ENCODE assay signal across 9 cellular contexts in genomic region chr14:20613094-20614037, GRCh38. TPM values are rescaled to one million over a fixed set of nuclear protein-coding genes. Genes with fewer than 3 reads are reported as not detected.
DNase-seq lines count a peak whose midpoint lies in the region; ATAC-seq lines count a peak whose summit lies in the region.
"Had no signal": no experiment of that assay in that cellular context is flagged by ENCODE, and none has a peak within 500 bp of the region (broad histone marks: within the 10 kb centered on the region; RNA-seq: fewer than 3 reads in every experiment).

No MANE protein-coding gene starts in this region.

- peak; percentile 98 for DNase-seq in COR-L47 (lab: John Stamatoyannopoulos, UW)
- DNase-seq in HT-29 (ENCODE audit: low spot score): peak; percentile 93
- DNase-seq in NOMO-1 treated with DMSO at 0.1 percent for 48 hours (lab: John Stamatoyannopoulos, UW; ENCODE audit: unreplicated experiment): peak; percentile 92
- peak; percentile 69 for DNase-seq in activated CD8-positive, alpha-beta memory T cell treated with anti-CD3 and anti-CD28 coated beads, Interleukin-2, amount 50 U/mL, for 1 hour (ENCODE audit: extremely low read depth)
- peak; percentile 64 for DNase-seq in epidermal melanocyte (ENCODE audit: insufficient read length, low spot score)
- DNase-seq in midbrain (lab: John Stamatoyannopoulos, UW): peak; percentile 91
- DNase-seq in stimulated activated CD8-positive, alpha-beta memory T cell treated with anti-CD3 and anti-CD28 coated beads, Interleukin-15, amount 100 ng/mL, for 48 hours (ENCODE audit: low read depth in 2 of 2): peak; percentile 84

- ATAC-seq in GM21381 (IDR thresholded peaks at IDR 0.05; ENCODE audit: unreplicated experiment): peak; percentile 62

RNA-seq across cellular contexts. Expression of gene RNASE12, which starts 22.2 kb away (rescaled TPM):
- not detected in 2 replicates for total RNA-seq in HT-29 (2014; rRNA removed; shearing (Covaris generic))
- total RNA-seq: subcutaneous adipose tissue had no signal

RNA-seq across cellular contexts. Expression of gene RNASE11, which starts 25.6 kb away (rescaled TPM):
- not detected in 2 replicates for total RNA-seq in HT-29 (2014; rRNA removed; shearing (Covaris generic))
- total RNA-seq: subcutaneous adipose tissue had no signal

RNA-seq across cellular contexts. Expression of gene OR6S1, which starts 28.1 kb away (rescaled TPM):
- not detected in 2 replicates for total RNA-seq in HT-29 (2014; rRNA removed; shearing (Covaris generic))
- total RNA-seq: subcutaneous adipose tissue had no signal

RNA-seq across cellular contexts. Expression of gene RNASE9, which starts 52.5 kb away (rescaled TPM):
- total RNA-seq in HT-29 (2014; rRNA removed; shearing (Covaris generic)): not detected in 2 replicates
- total RNA-seq: subcutaneous adipose tissue had no signal

Comparison
In these comparisons a context has a peak if more than half of its experiments do, and no peak if none do; other contexts are left out.
1. Peak in every context shown above with its lines: DNase-seq and ATAC-seq.